ENCODE assay signal across 25 cellular contexts in the genomic region with DNA sequence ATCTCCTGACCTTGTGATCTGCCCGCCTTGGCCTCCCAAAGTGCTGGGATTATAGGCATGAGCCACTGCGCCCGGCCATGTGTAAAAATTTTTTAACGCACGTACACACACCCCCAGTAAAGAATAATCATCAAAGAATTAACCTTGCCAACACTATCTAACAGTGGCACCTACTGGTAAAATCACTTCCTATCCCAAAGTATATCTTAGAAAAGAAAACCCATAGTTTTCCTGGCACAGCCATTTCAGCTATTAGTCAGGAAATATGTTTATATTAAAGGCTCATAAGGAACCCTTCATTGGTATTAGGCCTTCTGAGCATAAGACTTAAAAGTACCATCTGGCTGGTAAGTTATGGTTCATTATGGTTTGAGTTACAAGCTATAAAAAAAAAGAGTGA. TPM values are rescaled to one million over a fixed set of nuclear protein-coding genes. Genes with fewer than 3 reads are reported as not detected.
DNase-seq lines count a peak whose midpoint lies in the region; ATAC-seq, FAIRE-seq and TF ChIP-seq lines count a peak whose summit lies in the region.
"Had no signal": no experiment of that assay in that cellular context is flagged by ENCODE, and none has a peak within 500 bp of the region (broad histone marks: within the 10 kb centered on the region; RNA-seq: fewer than 3 reads in every experiment).

No MANE protein-coding gene starts in this region.

- 90% methylated on average over 5 of the region's 5 CpGs; no CpG with 5 or more reads in 1 of the 2 experiments for WGBS in H1 (ENCODE audit: extremely low coverage in 1 of 2, insufficient coverage in 1 of 2, insufficient read length in 1 of 2, insufficient replicate concordance in 2 of 2, low coverage in 1 of 2, low lambda C conversion rate in 2 of 2, missing lambda C conversion rate in 1 of 2), 2 experiments

- DNase-seq in EH (ENCODE audit: low read depth) (peak; percentile 51), NCI-H524 (lab: John Stamatoyannopoulos, UW) (peak; percentile 20 to 55), H1 (ENCODE audit: low read depth in 1 of 2, low spot score in 2 of 2) (no peak), osteoblast (ENCODE audit: insufficient read length, low spot score, missing footprints) (no peak), HUDEP-2 (lab: John Stamatoyannopoulos, UW; ENCODE audit: unreplicated experiment in 76 of 76) (no peak)
- no peak for DNase-seq in stimulated activated CD8-positive, alpha-beta memory T cell treated with anti-CD3 and anti-CD28 coated beads, Interleukin-4, amount 100 ng/mL, for 48 hours
- DNase-seq: activated B cell treated with CpG ODN at 0.5 μM for 24 hours; activated CD8-positive, alpha-beta memory T cell treated with anti-CD3 and anti-CD28 coated beads for 24 hours; amniotic stem cell; cortex of kidney; DND-41; heart left ventricle; midbrain; NCI-H1105; NCI-H748 treated with DMSO at 0.1 percent for 48 hours; Peyer's patch; stimulated activated CD4-positive, alpha-beta T cell treated with anti-CD3 and anti-CD28 coated beads, Interleukin-2, amount 100 ng/mL, for 48 hours; T-cell had no signal

- POLR2A ChIA-PET in H1 (lab: Charles Lee; ENCODE audit: partially characterized antibody), result interaction anchor here (0.6 kb wide), 1 partner anchor 181 kb away, joined by 3 read pairs; no protein-coding TSS in a partner anchor

- H3K4me3 ChIP-seq in H1 (ENCODE audit: extremely low read depth in 1 of 4, insufficient read depth in 2 of 4, low read depth in 3 of 4, low read length in 4 of 4), result no peak overlapping the region
- no peak overlapping the region for H3K4me3 ChIP-seq in osteoblast (ENCODE audit: insufficient read depth, low read length)
- H3K4me3 ChIP-seq: heart left ventricle, K562, Peyer's patch had no signal

- no peak overlapping the region for H4K8ac ChIP-seq in H1 (ENCODE audit: extremely low read depth, insufficient read depth, low read length)

- H2BK120ac ChIP-seq in H1 (replicated peaks; ENCODE audit: low read depth, low read length), result no peak overlapping the region

- CTCF ChIA-PET in H1 (lab: Charles Lee; ENCODE audit: partially characterized antibody), result interaction anchor here (0.9 to 1.6 kb wide), 11 partner anchors 9 to 452 kb away, joined by 3 to 8 read pairs (median 3); no protein-coding TSS in a partner anchor

- no peak overlapping the region for H3K4ac ChIP-seq in H1 (replicated peaks; ENCODE audit: insufficient read length, low read depth, low read length)

- H3K18ac ChIP-seq in H1 (ENCODE audit: extremely low read depth, low read length), result no peak overlapping the region

- H3K23me2 ChIP-seq in H1 (ENCODE audit: low read depth, low read length), result no peaks in the 10 kb centered on the region

- no peak overlapping the region for H2BK20ac ChIP-seq in H1 (ENCODE audit: low read length)

- TF ChIP-seq EP300 in H1 (IDR thresholded peaks at IDR 0.05; ENCODE audit: borderline replicate concordance in 1 of 2, low read depth in 2 of 2, low read length in 2 of 2), result no peak

- H3K79me2 ChIP-seq in H1 (ENCODE audit: control insufficient read depth in 1 of 2, insufficient read depth in 2 of 2, low read length in 2 of 2) (no peaks in the 10 kb centered on the region), osteoblast (ENCODE audit: insufficient read depth, low read length) (no peaks in the 10 kb centered on the region)

- H3K36me3 ChIP-seq in H1 (ENCODE audit: control insufficient read depth in 2 of 4, insufficient read depth in 4 of 4, low read length in 3 of 4), result peaks cover 0 to 21% (median 2%) of the 10 kb centered on the region in 4 experiments; a peak in 4 of 8 replicates
- no peaks in the 10 kb centered on the region for H3K36me3 ChIP-seq in osteoblast (ENCODE audit: insufficient read depth, low read length)
- H3K36me3 ChIP-seq: Peyer's patch had no signal

- no peaks in the 10 kb centered on the region for H3K79me1 ChIP-seq in H1 (ENCODE audit: low read depth, low read length)

- peak; percentile 10 to 20; a peak in 2 of 4 replicates for TF ChIP-seq RAD21 in H1 (IDR thresholded peaks at IDR 0.05 in 1 of 2, conservative IDR thresholded peaks at IDR 0.05 in 1 of 2; ENCODE audit: low read depth in 2 of 2, low read length in 2 of 2)

- FAIRE-seq in H1 (lab: Jason Lieb, UNC), result no peak
- FAIRE-seq: K562, keratinocyte had no signal

- H3K9me3 ChIP-seq in H1 (ENCODE audit: insufficient read depth in 2 of 2, low read depth in 1 of 2, low read length in 1 of 2), result no peaks in the 10 kb centered on the region
- H3K9me3 ChIP-seq in osteoblast (ENCODE audit: low read depth, low read length), result no peaks in the 10 kb centered on the region
- H3K9me3 ChIP-seq: heart left ventricle, Peyer's patch had no signal

- no peak overlapping the region for H4K91ac ChIP-seq in H1 (replicated peaks; ENCODE audit: insufficient read length, low read length)

- no peak overlapping the region for H2BK15ac ChIP-seq in H1 (ENCODE audit: low read length)

- no peak overlapping the region for H4K5ac ChIP-seq in H1 (ENCODE audit: insufficient read length, low read depth, low read length)

- H3K27ac ChIP-seq in H1 (ENCODE audit: low read depth, low read length), result no peak overlapping the region
- H3K27ac ChIP-seq in osteoblast (ENCODE audit: low read depth, low read length), result no peak overlapping the region
- H3K27ac ChIP-seq: heart left ventricle, Peyer's patch had no signal

- H3K56ac ChIP-seq in H1 (replicated peaks; ENCODE audit: insufficient read length, low read depth, low read length), result no peak overlapping the region

- H2AFZ ChIP-seq in H1 (ENCODE audit: low read length) (no peak overlapping the region), osteoblast (ENCODE audit: low read length) (no peak overlapping the region)

- no peak for TF ChIP-seq POLR2A in H1 (IDR thresholded peaks at IDR 0.05; ENCODE audit: control extremely low read depth in 1 of 2, low read depth in 2 of 2, low read length in 2 of 2)

- no peak overlapping the region for H3K14ac ChIP-seq in H1 (ENCODE audit: insufficient read length)

- no peak overlapping the region for H3K23ac ChIP-seq in H1 (ENCODE audit: insufficient read length)

- H2BK12ac ChIP-seq in H1 (ENCODE audit: low read depth, low read length), result no peak overlapping the region

- H3K27me3 ChIP-seq in H1 (replicated peaks in 1 of 4; ENCODE audit: control insufficient read depth in 3 of 4, extremely low read depth in 1 of 4, insufficient read depth in 3 of 4, low read length in 3 of 4) (no peaks in the 10 kb centered on the region), osteoblast (ENCODE audit: insufficient read depth, low read length) (no peaks in the 10 kb centered on the region)
- H3K27me3 ChIP-seq: Peyer's patch had no signal

- peaks cover 0 to 7% (median 0%) of the 10 kb centered on the region in 4 experiments; a peak in 1 of 7 replicates for H3K4me1 ChIP-seq in H1 (replicated peaks in 1 of 4; ENCODE audit: control insufficient read depth in 3 of 4, insufficient read depth in 4 of 4, low read length in 3 of 4)
- H3K4me1 ChIP-seq in osteoblast (ENCODE audit: insufficient read depth, low read length), result peaks cover 13% of the 10 kb centered on the region
- H3K4me1 ChIP-seq: heart left ventricle, Peyer's patch had no signal

- no peak overlapping the region for H2AK5ac ChIP-seq in H1 (ENCODE audit: low read depth, low read length)

- no peak overlapping the region for H3K9ac ChIP-seq in H1 (replicated peaks in 1 of 4; ENCODE audit: extremely low read depth in 1 of 4, low read depth in 3 of 4, low read length in 3 of 4)

- TF ChIP-seq CTCF in H1 (IDR thresholded peaks at IDR 0.05; ENCODE audit: control extremely low read depth in 1 of 3, insufficient read depth in 1 of 3, low read depth in 1 of 3, low read length in 3 of 3) (no peak), osteoblast (IDR thresholded peaks at IDR 0.05; ENCODE audit: extremely low read depth, low read depth, low read length) (peak; percentile 29)

- ATAC-seq in GM21423 (IDR thresholded peaks at IDR 0.05; ENCODE audit: unreplicated experiment), result no peak
- ATAC-seq: K562, sciatic nerve, T-cell had no signal

- H4K20me1 ChIP-seq in H1 (replicated peaks in 1 of 2; ENCODE audit: control insufficient read depth in 1 of 2, insufficient read depth in 2 of 2, low read length in 2 of 2) (no peaks in the 10 kb centered on the region), osteoblast (ENCODE audit: insufficient read depth, low read length) (no peaks in the 10 kb centered on the region)

- no peak overlapping the region for H2BK5ac ChIP-seq in H1 (ENCODE audit: low read depth, low read length)

- H3K4me2 ChIP-seq in H1 (ENCODE audit: insufficient read depth in 1 of 2, low read depth in 2 of 2, low read length in 2 of 2), result no peak overlapping the region
- no peak overlapping the region for H3K4me2 ChIP-seq in osteoblast (ENCODE audit: insufficient read depth, low read length)

RNA-seq across cellular contexts. Expression of a gene that starts 14.1 kb away (rescaled TPM):
- total RNA-seq in H1 (2021; fragmentation: NEBNext Ultra II Directional; extraction: Animal tissue kit (Norgen Biotek cat#: 25700)), result not detected in 2 replicates
- polyA plus RNA-seq in H1 (2011; rRNA removed), result not detected in 2 replicates
- not detected for polyA plus RNA-seq in H1 (2011; cell fraction: cytosol; rRNA removed)
- polyA plus RNA-seq in H1 (2011; cell fraction: nucleus; rRNA removed), result not detected
- polyA plus RNA-seq in H1 (2012, experiment 1 of 2), result not detected in 4 replicates
- polyA plus RNA-seq in H1 (2012, experiment 2 of 2), result not detected
- polyA plus RNA-seq in H1 (2013, experiment 1 of 2), result not detected
- not detected for polyA plus RNA-seq in H1 (2013, experiment 2 of 2)
- not detected in 2 replicates for polyA minus RNA-seq in H1 (2011; rRNA and poly(A)+ RNA removed)
- not detected for polyA minus RNA-seq in H1 (2011; cell fraction: cytosol; rRNA and poly(A)+ RNA removed)
- not detected for polyA minus RNA-seq in H1 (2011; cell fraction: nucleus; rRNA and poly(A)+ RNA removed)
- total RNA-seq in osteoblast, result not detected in 2 replicates
- total RNA-seq: activated B cell treated with CpG ODN at 0.5 μM for 24 hours; activated T-helper 2 cell treated with anti-CD3 and anti-CD28 coated beads, Interferon-gamma antibody, Interleukin-2, Interleukin-4, amounts not matched to agents 10 μg/mL and 5 μg/mL and 100 μg/mL, durations not matched to agents 14 hours and 24 hours and 36 hours; heart left ventricle; K562; Peyer's patch; sciatic nerve; T-cell; temporal lobe had no signal
- polyA plus RNA-seq: CD14-positive monocyte, heart left ventricle, K562, keratinocyte had no signal

RNA-seq across cellular contexts. Expression of a gene that starts 48.4 kb away (rescaled TPM):
- total RNA-seq in H1 (2021; fragmentation: NEBNext Ultra II Directional; extraction: Animal tissue kit (Norgen Biotek cat#: 25700)), result 32.7 and 34.0 TPM in 2 replicates
- polyA plus RNA-seq in H1 (2011; rRNA removed), result 11.4 and 17.1 TPM in 2 replicates
- polyA plus RNA-seq in H1 (2011; cell fraction: cytosol; rRNA removed), result 16.1 TPM
- polyA plus RNA-seq in H1 (2011; cell fraction: nucleus; rRNA removed), result 11.5 TPM
- polyA plus RNA-seq in H1 (2012, experiment 1 of 2), result 20.6 to 31.3 TPM (median 24.7 TPM) in 4 replicates
- polyA plus RNA-seq in H1 (2012, experiment 2 of 2), result 3.2 TPM
- polyA plus RNA-seq in H1 (2013, experiment 1 of 2), result 14.0 TPM
- polyA plus RNA-seq in H1 (2013, experiment 2 of 2), result 12.9 TPM
- polyA minus RNA-seq in H1 (2011; rRNA and poly(A)+ RNA removed), result 34.7 and 44.3 TPM in 2 replicates
- polyA minus RNA-seq in H1 (2011; cell fraction: cytosol; rRNA and poly(A)+ RNA removed), result 21.4 TPM
- polyA minus RNA-seq in H1 (2011; cell fraction: nucleus; rRNA and poly(A)+ RNA removed), result 32.1 TPM
- 8.0 and 10.3 TPM in 2 replicates for total RNA-seq in osteoblast

RNA-seq across cellular contexts. Expression of a gene that starts 55.4 kb away (rescaled TPM):
- 20.3 and 22.8 TPM in 2 replicates for total RNA-seq in H1 (2021; fragmentation: NEBNext Ultra II Directional; extraction: Animal tissue kit (Norgen Biotek cat#: 25700))
- polyA plus RNA-seq in H1 (2011; rRNA removed), result 2.7 and 2.9 TPM in 2 replicates
- polyA plus RNA-seq in H1 (2011; cell fraction: cytosol; rRNA removed), result 5.2 TPM
- 3.9 TPM for polyA plus RNA-seq in H1 (2011; cell fraction: nucleus; rRNA removed)
- 9.4 to 13.2 TPM (median 10.0 TPM) in 4 replicates for polyA plus RNA-seq in H1 (2012, experiment 1 of 2)
- 2.3 TPM for polyA plus RNA-seq in H1 (2012, experiment 2 of 2)
- polyA plus RNA-seq in H1 (2013, experiment 1 of 2), result 12.9 TPM
- polyA plus RNA-seq in H1 (2013, experiment 2 of 2), result 12.8 TPM
- polyA minus RNA-seq in H1 (2011; rRNA and poly(A)+ RNA removed), result 4.1 and 4.9 TPM in 2 replicates
- polyA minus RNA-seq in H1 (2011; cell fraction: cytosol; rRNA and poly(A)+ RNA removed), result 3.5 TPM
- polyA minus RNA-seq in H1 (2011; cell fraction: nucleus; rRNA and poly(A)+ RNA removed), result 6.3 TPM
- total RNA-seq in osteoblast, result 25.7 and 43.9 TPM in 2 replicates

Comparison
In these comparisons a context has a peak if more than half of its experiments do, and no peak if none do; other contexts are left out.
1. DNase-seq: peak in EH (single experiment) and NCI-H524 (2 of 2); none in H1 (0 of 2), osteoblast (single experiment), stimulated activated CD8-positive, alpha-beta memory T cell treated with anti-CD3 and anti-CD28 coated beads, Interleukin-4, amount 100 ng/mL, for 48 hours (single experiment) and HUDEP-2 (0 of 76).